In genomic region chr7:44123190-44124003, GRCh38 we compare ENCODE assay signal across 1 cellular context.
A peak's percentile ranks its signal among the peaks of the same experiment; 100 is the strongest.
TF ChIP-seq lines count a peak whose summit lies in the region.

Gene POLD2, minus strand, starts transcription at chr7:44123548. Its CDS starts 1,495 bp downstream, at chr7:44122053.

TF ChIP-seq in K562, 482 proteins besides CTCF, POLR2A, EP300 and RAD21 (continued from another document and continues in another):
- peak; percentile 72 for TF ChIP-seq MGA (IDR thresholded peaks at IDR 0.05)
- 0 out of 2 replicates have a peak, but pooled peaks have one; percentile 53 for TF ChIP-seq RBM14 (IDR thresholded peaks at IDR 0.05; ENCODE audit: borderline replicate concordance, insufficient read depth, low read depth, low read length)
- TF ChIP-seq PHF21A (IDR thresholded peaks at IDR 0.05; ENCODE audit: borderline replicate concordance, low read depth): no peak
- TF ChIP-seq RBM39 (optimal IDR thresholded peaks at IDR 0.05; ENCODE audit: low read depth, low read length): no peak
- no peak for TF ChIP-seq TGIF2 (CRISPR knock-in tag; IDR thresholded peaks at IDR 0.05)
- peak; percentile 86 for TF ChIP-seq CTBP1 (IDR thresholded peaks at IDR 0.05; ENCODE audit: borderline replicate concordance)
- peak; percentile 93 for TF ChIP-seq RFX1 (IDR thresholded peaks at IDR 0.05)
- TF ChIP-seq ELF4 (CRISPR knock-in tag; IDR thresholded peaks at IDR 0.05): no peak
- TF ChIP-seq EP400 (IDR thresholded peaks at IDR 0.05): peak; percentile 99
- TF ChIP-seq, protein P1, sequence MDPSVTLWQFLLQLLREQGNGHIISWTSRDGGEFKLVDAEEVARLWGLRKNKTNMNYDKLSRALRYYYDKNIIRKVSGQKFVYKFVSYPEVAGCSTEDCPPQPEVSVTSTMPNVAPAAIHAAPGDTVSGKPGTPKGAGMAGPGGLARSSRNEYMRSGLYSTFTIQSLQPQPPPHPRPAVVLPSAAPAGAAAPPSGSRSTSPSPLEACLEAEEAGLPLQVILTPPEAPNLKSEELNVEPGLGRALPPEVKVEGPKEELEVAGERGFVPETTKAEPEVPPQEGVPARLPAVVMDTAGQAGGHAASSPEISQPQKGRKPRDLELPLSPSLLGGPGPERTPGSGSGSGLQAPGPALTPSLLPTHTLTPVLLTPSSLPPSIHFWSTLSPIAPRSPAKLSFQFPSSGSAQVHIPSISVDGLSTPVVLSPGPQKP (CRISPR knock-in tag; IDR thresholded peaks at IDR 0.05): no peak
- TF ChIP-seq MTA3 (IDR thresholded peaks at IDR 0.05; ENCODE audit: borderline replicate concordance): peak; percentile 39; the same call in 1 of the 2 replicates
- 0 out of 2 replicates have a peak, but pooled peaks have one; percentile 58 for TF ChIP-seq SRSF1 (IDR thresholded peaks at IDR 0.05; ENCODE audit: low read depth, low read length)
- TF ChIP-seq BRCA1 (IDR thresholded peaks at IDR 0.05): no peak
- TF ChIP-seq BRCA1 (CRISPR knock-in tag; IDR thresholded peaks at IDR 0.05): no peak
- TF ChIP-seq ZKSCAN8 (CRISPR knock-in tag; IDR thresholded peaks at IDR 0.05): no peak
- TF ChIP-seq MEF2D (tag; conservative IDR thresholded peaks at IDR 0.05; ENCODE audit: low read depth): no peak
- TF ChIP-seq CHD4 (IDR thresholded peaks at IDR 0.05; ENCODE audit: insufficient read depth, insufficient replicate concordance, low read depth, low read length, poor library complexity, severe bottlenecking): no peak
- no peak for TF ChIP-seq MYBL2 (IDR thresholded peaks at IDR 0.05; ENCODE audit: low read depth)
- no peak for TF ChIP-seq MYBL2 (CRISPR knock-in tag; IDR thresholded peaks at IDR 0.05; ENCODE audit: borderline replicate concordance)
- no peak for TF ChIP-seq HDGF (IDR thresholded peaks at IDR 0.05)
- no peak for TF ChIP-seq SIX5 (IDR thresholded peaks at IDR 0.05; ENCODE audit: borderline replicate concordance in 1 of 2, insufficient read depth in 1 of 2, low read depth in 1 of 2, low read length in 2 of 2)
- TF ChIP-seq NELFE (IDR thresholded peaks at IDR 0.05; ENCODE audit: insufficient read depth, insufficient read length): no peak
- no peak for TF ChIP-seq HLTF (IDR thresholded peaks at IDR 0.05)
- TF ChIP-seq ESRRB (CRISPR knock-in tag; IDR thresholded peaks at IDR 0.05; ENCODE audit: borderline replicate concordance): no peak
- no peak for TF ChIP-seq TBL1XR1 (IDR thresholded peaks at IDR 0.05; ENCODE audit: low read length in 2 of 2)
- 0 out of 2 replicates have a peak, but pooled peaks have one; percentile 35 for TF ChIP-seq HMGXB4 (CRISPR knock-in tag; IDR thresholded peaks at IDR 0.05)
- no peak for TF ChIP-seq ZBTB8A (IDR thresholded peaks at IDR 0.05; ENCODE audit: partially characterized antibody)
- TF ChIP-seq PTTG1 (tag; IDR thresholded peaks at IDR 0.05; ENCODE audit: low read depth): no peak
- no peak for TF ChIP-seq MED1 (CRISPR knock-in tag; IDR thresholded peaks at IDR 0.05; ENCODE audit: borderline replicate concordance)
- TF ChIP-seq ARHGAP35 (IDR thresholded peaks at IDR 0.05; ENCODE audit: partially characterized antibody): no peak
- no peak for TF ChIP-seq MTF1 (CRISPR knock-in tag; IDR thresholded peaks at IDR 0.05; ENCODE audit: borderline replicate concordance)
- no peak for TF ChIP-seq XRCC3 (IDR thresholded peaks at IDR 0.05)
- no peak; the same call in 1 of the 2 replicates for TF ChIP-seq E2F3 (CRISPR knock-in tag; IDR thresholded peaks at IDR 0.05)
- TF ChIP-seq ZNF699 (CRISPR knock-in tag; IDR thresholded peaks at IDR 0.05; ENCODE audit: insufficient replicate concordance): no peak
- peak; percentile 8; the same call in 1 of the 2 replicates for TF ChIP-seq HCFC1 (IDR thresholded peaks at IDR 0.05; ENCODE audit: low read depth, low read length)
- no peak for TF ChIP-seq CBFA2T2 (conservative IDR thresholded peaks at IDR 0.05)
- no peak for TF ChIP-seq NFXL1 (CRISPR knock-in tag; IDR thresholded peaks at IDR 0.05)
- peak; percentile 19; the same call in 1 of the 2 replicates for TF ChIP-seq ESRRA (IDR thresholded peaks at IDR 0.05; ENCODE audit: borderline replicate concordance, low read depth)
- TF ChIP-seq ZBTB17 (CRISPR knock-in tag; IDR thresholded peaks at IDR 0.05): no peak
- TF ChIP-seq ZNF444 (CRISPR knock-in tag; IDR thresholded peaks at IDR 0.05): no peak
- no peak for TF ChIP-seq FOXK1 (CRISPR knock-in tag; IDR thresholded peaks at IDR 0.05; ENCODE audit: borderline replicate concordance)
- no peak for TF ChIP-seq CEBPZ (IDR thresholded peaks at IDR 0.05; ENCODE audit: borderline replicate concordance, low read depth, low read length)
- no peak for TF ChIP-seq CEBPG (CRISPR knock-in tag; IDR thresholded peaks at IDR 0.05)
- TF ChIP-seq CEBPG (tag; conservative IDR thresholded peaks at IDR 0.05 in 1 of 2, IDR thresholded peaks at IDR 0.05 in 1 of 2): no peak
- TF ChIP-seq ZNF398 (CRISPR knock-in tag; IDR thresholded peaks at IDR 0.05): no peak
- peak; percentile 82; the same call in 1 of the 2 replicates for TF ChIP-seq L3MBTL2 (IDR thresholded peaks at IDR 0.05)
- no peak for TF ChIP-seq U2AF2 (optimal IDR thresholded peaks at IDR 0.05; ENCODE audit: low read depth, low read length)
- peak; percentile 87 for TF ChIP-seq ZBTB1 (CRISPR knock-in tag; IDR thresholded peaks at IDR 0.05; ENCODE audit: borderline replicate concordance, low read depth)
- no peak for TF ChIP-seq CBFB (CRISPR knock-in tag; IDR thresholded peaks at IDR 0.05)
- no peak for TF ChIP-seq ZNF316 (IDR thresholded peaks at IDR 0.05)
- TF ChIP-seq DNMT1 (IDR thresholded peaks at IDR 0.05): no peak
- 0 out of 2 replicates have a peak, but pooled peaks have one; percentile 17 for TF ChIP-seq SMC3 (conservative IDR thresholded peaks at IDR 0.05; ENCODE audit: insufficient read depth, low read depth, low read length)
- no peak for TF ChIP-seq NFATC3 (IDR thresholded peaks at IDR 0.05)
- TF ChIP-seq NR1H2 (CRISPR knock-in tag; IDR thresholded peaks at IDR 0.05): no peak
- no peak for TF ChIP-seq SETDB1 (IDR thresholded peaks at IDR 0.05; ENCODE audit: low read length)
